Comparison of ENCODE assay signal across 20 cellular contexts in genomic region chr2:135490381-135490780, GRCh38.
"Had no signal": no experiment of that assay in that cellular context is flagged by ENCODE, and none has a peak within 500 bp of the region (broad histone marks: within the 10 kb centered on the region; RNA-seq: fewer than 3 reads in every experiment).

No MANE protein-coding gene starts in this region.

- FAIRE-seq: islet of Langerhans had no signal

- H3K9me3 ChIP-seq: ovary, upper lobe of left lung had no signal

- H3K36me3 ChIP-seq: left lung, ovary, upper lobe of left lung, WERI-Rb-1 had no signal

- H3K4me1 Mint-ChIP-seq: memory B cell, neural crest cell had no signal

- H3K4me1 ChIP-seq: foreskin keratinocyte, left lung, upper lobe of left lung had no signal

- H3K27ac ChIP-seq: epithelial cell of prostate, foreskin keratinocyte, left lung, ovary, upper lobe of left lung, WERI-Rb-1 had no signal

- H3K27ac Mint-ChIP-seq: activated CD8-positive, alpha-beta T cell treated with anti-CD3 and anti-CD28 coated beads, Interleukin-2, amount 10 ng/mL, durations not matched to agents 7 days and 5 days; dendritic cell treated with granulocyte-macrophage colony-stimulating factor and Interleukin-4, amounts not matched to agents 40 ng/mL and 50 ng/mL, for 4 days; effector memory CD8-positive, alpha-beta T cell; memory B cell; stimulated activated naive CD8-positive, alpha-beta T cell treated with anti-CD3 and anti-CD28 coated beads, Interleukin-15, Interleukin-2, amounts not matched to agents 100 ng/mL and 50 ng/mL, for 24 hours; T-cell had no signal

- ATAC-seq: activated CD8-positive, alpha-beta T cell treated with anti-CD3 and anti-CD28 coated beads, Interleukin-2, amount 10 ng/mL, durations not matched to agents 7 days and 5 days; effector memory CD8-positive, alpha-beta T cell; foreskin keratinocyte; left lung; T-cell had no signal

- H3K27me3 Mint-ChIP-seq: central memory CD8-positive, alpha-beta T cell; dendritic cell treated with granulocyte-macrophage colony-stimulating factor and Interleukin-4, amounts not matched to agents 40 ng/mL and 50 ng/mL, for 4 days; effector memory CD8-positive, alpha-beta T cell; memory B cell; stimulated activated naive CD8-positive, alpha-beta T cell treated with anti-CD3 and anti-CD28 coated beads, Interleukin-15, Interleukin-2, amounts not matched to agents 100 ng/mL and 50 ng/mL, for 24 hours; T-cell had no signal

- DNase-seq: activated CD4-positive, alpha-beta T cell treated with anti-CD3 and anti-CD28 coated beads for 4 hours; activated CD8-positive, alpha-beta memory T cell treated with anti-CD3 and anti-CD28 coated beads, Interleukin-2, amount 50 U/mL, for 48 hours; activated CD8-positive, alpha-beta T cell treated with anti-CD3 and anti-CD28 coated beads, Interleukin-2, amount 10 ng/mL, durations not matched to agents 7 days and 5 days; activated naive CD4-positive, alpha-beta T cell treated with Interleukin-2 at 50 U/mL for 16 hours; effector memory CD8-positive, alpha-beta T cell; foreskin keratinocyte; head of caudate nucleus; left lung; ovary; stimulated activated CD4-positive, alpha-beta T cell treated with anti-CD3 and anti-CD28 coated beads, Interleukin-4, amount 100 ng/mL, for 1 hour; T-cell; upper lobe of left lung; WERI-Rb-1 had no signal

- H3K9me3 Mint-ChIP-seq: central memory CD8-positive, alpha-beta T cell had no signal

- H3K27me3 ChIP-seq: foreskin keratinocyte, left lung, ovary, upper lobe of left lung had no signal

- H3K4me3 Mint-ChIP-seq: activated CD8-positive, alpha-beta T cell treated with anti-CD3 and anti-CD28 coated beads, Interleukin-2, amount 10 ng/mL, durations not matched to agents 7 days and 5 days; central memory CD8-positive, alpha-beta T cell; dendritic cell treated with granulocyte-macrophage colony-stimulating factor and Interleukin-4, amounts not matched to agents 40 ng/mL and 50 ng/mL, for 4 days; effector memory CD8-positive, alpha-beta T cell; memory B cell; neural crest cell; stimulated activated naive CD8-positive, alpha-beta T cell treated with anti-CD3 and anti-CD28 coated beads, Interleukin-15, Interleukin-2, amounts not matched to agents 100 ng/mL and 50 ng/mL, for 24 hours; T-cell had no signal

- H3K4me3 ChIP-seq: left lung, ovary, upper lobe of left lung had no signal
